10 cellular contexts compared by ENCODE assay signal in genomic region chr12:53225635-53226424, GRCh38. TPM values are rescaled to one million over a fixed set of nuclear protein-coding genes. Genes with fewer than 3 reads are reported as not detected.
DNase-seq lines count a peak whose midpoint lies in the region; ATAC-seq and TF ChIP-seq lines count a peak whose summit lies in the region.
"Had no signal": no experiment of that assay in that cellular context is flagged by ENCODE, and none has a peak within 500 bp of the region (broad histone marks: within the 10 kb centered on the region; RNA-seq: fewer than 3 reads in every experiment).

No MANE protein-coding gene starts in this region.

- H4K8ac ChIP-seq in H9 (replicated peaks; ENCODE audit: insufficient read length, low read depth, low read length) = no peak overlapping the region

- H2BK12ac ChIP-seq in H9 (ENCODE audit: insufficient read length, low read depth, low read length) = no peak overlapping the region

- no CpG with 5 or more reads among the region's 10 CpGs for WGBS in H9 (ENCODE audit: extremely low coverage, insufficient read length, low lambda C conversion rate)
- WGBS in esophagus muscularis mucosa = 83% methylated on average over 10 of the region's 10 CpGs

- H3K18ac ChIP-seq in H9 (ENCODE audit: insufficient read length, low read depth, low read length) = no peak overlapping the region

- intact Hi-C loops in esophagus muscularis mucosa (cut with DNase I) = no loop called here

- no peaks in the 10 kb centered on the region for H3K9me3 Mint-ChIP-seq in H9
- H3K9me3 Mint-ChIP-seq in activated CD4-positive, alpha-beta memory T cell treated with anti-CD3 and anti-CD28 coated beads, Interleukin-2, amount 10 ng/mL, durations not matched to agents 7 days and 5 days = no peaks in the 10 kb centered on the region
- H3K9me3 Mint-ChIP-seq in stimulated activated effector memory CD8-positive, alpha-beta T cell treated with anti-CD3 and anti-CD28 coated beads, Interleukin-12 subunit alpha, Interleukin-12 subunit beta, amount 100 ng/mL, for 72 hours = no peaks in the 10 kb centered on the region

- H3K23ac ChIP-seq in H9 (ENCODE audit: insufficient read length, low read depth, low read length) = no peak overlapping the region

- peaks cover 6% of the 10 kb centered on the region for H3K23me2 ChIP-seq in H9 (ENCODE audit: insufficient read length, low read depth, low read length, poor library complexity, severe bottlenecking)

- peaks cover 28% of the 10 kb centered on the region; the same call in 1 of the 2 replicates for H3K4me1 ChIP-seq in H9 (ENCODE audit: insufficient read depth, low read length)
- peaks cover 32 to 80% (median 78%) of the 10 kb centered on the region in 4 donors for H3K4me1 ChIP-seq in esophagus muscularis mucosa

- H4K91ac ChIP-seq in H9 (ENCODE audit: insufficient read length, low read depth, low read length) = no peak overlapping the region

- H2AFZ ChIP-seq in H9 (ENCODE audit: low read length) = no peak overlapping the region

- no peaks in the 10 kb centered on the region for H3K27me3 ChIP-seq in H9 (ENCODE audit: insufficient read depth, low read length)
- H3K27me3 ChIP-seq in esophagus muscularis mucosa = no peaks in the 10 kb centered on the region

- no peak overlapping the region for H3K14ac ChIP-seq in H9 (ENCODE audit: insufficient read depth, low read length)

- H4K20me1 ChIP-seq in H9 (ENCODE audit: control insufficient read depth, insufficient read depth, insufficient read length) = no peaks in the 10 kb centered on the region

- peaks cover 0 to 25% (median 6%) of the 10 kb centered on the region in 4 donors for H3K36me3 ChIP-seq in esophagus muscularis mucosa

- H4K5ac ChIP-seq in H9 (ENCODE audit: insufficient read length, low read depth, low read length) = no peak overlapping the region

- ATAC-seq in stimulated activated effector memory CD8-positive, alpha-beta T cell treated with anti-CD3 and anti-CD28 coated beads, Interleukin-12 subunit alpha, Interleukin-12 subunit beta, amount 100 ng/mL, for 72 hours = no peak
- ATAC-seq: K562, sciatic nerve had no signal

- no peak overlapping the region for H3K56ac ChIP-seq in H9 (ENCODE audit: insufficient read length, low read depth, low read length)

- no peak overlapping the region for H2BK20ac ChIP-seq in H9 (ENCODE audit: low read depth, low read length, poor library complexity, severe bottlenecking)

- no peak for TF ChIP-seq EP300 in esophagus muscularis mucosa (IDR thresholded peaks at IDR 0.05)

- peaks cover 8 to 17% (median 13%) of the 10 kb centered on the region in 3 experiments; a peak in 6 of 7 replicates for H3K36me3 Mint-ChIP-seq in H9 (ENCODE audit: insufficient read depth in 1 of 3, low read depth in 3 of 3)
- peaks cover 6% of the 10 kb centered on the region for H3K36me3 Mint-ChIP-seq in activated CD4-positive, alpha-beta memory T cell treated with anti-CD3 and anti-CD28 coated beads, Interleukin-2, amount 10 ng/mL, durations not matched to agents 7 days and 5 days (ENCODE audit: low read depth)
- peaks cover 15% of the 10 kb centered on the region for H3K36me3 Mint-ChIP-seq in stimulated activated effector memory CD8-positive, alpha-beta T cell treated with anti-CD3 and anti-CD28 coated beads, Interleukin-12 subunit alpha, Interleukin-12 subunit beta, amount 100 ng/mL, for 72 hours

- H3K79me2 ChIP-seq in H9 (ENCODE audit: insufficient read depth, low read length) = no peaks in the 10 kb centered on the region

- no peak for TF ChIP-seq POLR2A in esophagus muscularis mucosa (IDR thresholded peaks at IDR 0.05; ENCODE audit: low read depth)

- peaks cover 4% of the 10 kb centered on the region for H3K27me3 Mint-ChIP-seq in H9 (ENCODE audit: low read depth)
- H3K27me3 Mint-ChIP-seq in activated CD4-positive, alpha-beta memory T cell treated with anti-CD3 and anti-CD28 coated beads, Interleukin-2, amount 10 ng/mL, durations not matched to agents 7 days and 5 days = no peaks in the 10 kb centered on the region

- no peak overlapping the region for H3K9ac ChIP-seq in H9 (ENCODE audit: extremely low read depth, insufficient read length, low read length)

- H2BK15ac ChIP-seq in H9 (ENCODE audit: low read depth, low read length) = no peak overlapping the region

- peak; percentile 55 for DNase-seq in H9
- DNase-seq in activated CD4-positive, alpha-beta memory T cell treated with anti-CD3 and anti-CD28 coated beads, Interleukin-2, amount 10 ng/mL, durations not matched to agents 7 days and 5 days = no peak
- DNase-seq in esophagus muscularis mucosa (ENCODE audit: extremely low spot score) = no peak
- DNase-seq in stimulated activated effector memory CD8-positive, alpha-beta T cell treated with anti-CD3 and anti-CD28 coated beads, Interleukin-12 subunit alpha, Interleukin-12 subunit beta, amount 100 ng/mL, for 72 hours (ENCODE audit: low spot score in 2 of 2) = no peak
- DNase-seq in activated CD4-positive, CD25-positive, alpha-beta regulatory T cell treated with anti-CD3 and anti-CD28 coated beads, Interleukin-2, amount 50 U/mL, for 72 hours = no peak
- DNase-seq in 8988T = no peak
- no peak for DNase-seq in UCSD-AML1 (lab: John Stamatoyannopoulos, UW; ENCODE audit: unreplicated experiment)
- DNase-seq: NCI-H2171 had no signal

- no peak overlapping the region for H3K4me3 ChIP-seq in esophagus muscularis mucosa
- H3K4me3 ChIP-seq: K562 had no signal

- no peaks in the 10 kb centered on the region for H3K79me1 ChIP-seq in H9 (ENCODE audit: insufficient read depth, low read depth, low read length, poor library complexity, severe bottlenecking)

- CTCF ChIA-PET in activated CD4-positive, alpha-beta memory T cell treated with anti-CD3 and anti-CD28 coated beads, Interleukin-2, amount 10 ng/mL, durations not matched to agents 7 days and 5 days (lab: Charles Lee) = interaction anchor here (1.7 kb wide), 1 partner anchor 12 kb away, joined by 5 read pairs; no protein-coding TSS in a partner anchor

- H3K9me3 ChIP-seq in H9 (ENCODE audit: control insufficient read depth, low read depth, low read length) (no peaks in the 10 kb centered on the region), esophagus muscularis mucosa (no peaks in the 10 kb centered on the region)

- peak overlapping the region in 1 of 2 experiments; percentile 61; a peak in 3 of 5 replicates for H3K4me3 Mint-ChIP-seq in H9
- no peak overlapping the region for H3K4me3 Mint-ChIP-seq in activated CD4-positive, alpha-beta memory T cell treated with anti-CD3 and anti-CD28 coated beads, Interleukin-2, amount 10 ng/mL, durations not matched to agents 7 days and 5 days
- H3K4me3 Mint-ChIP-seq in stimulated activated effector memory CD8-positive, alpha-beta T cell treated with anti-CD3 and anti-CD28 coated beads, Interleukin-12 subunit alpha, Interleukin-12 subunit beta, amount 100 ng/mL, for 72 hours = peak overlapping the region; percentile 94

- no peak overlapping the region for H3T11ph ChIP-seq in H9 (ENCODE audit: low read length)

- H2AK5ac ChIP-seq in H9 (ENCODE audit: insufficient read length, low read length) = no peak overlapping the region

- H2BK120ac ChIP-seq in H9 (ENCODE audit: low read depth, low read length, poor library complexity, severe bottlenecking) = no peak overlapping the region

- H3K27ac Mint-ChIP-seq in H9 = peak overlapping the region; percentile 2 to 53 (median 13); a peak in 6 of 7 replicates
- peak overlapping the region; percentile 9 for H3K27ac Mint-ChIP-seq in activated CD4-positive, alpha-beta memory T cell treated with anti-CD3 and anti-CD28 coated beads, Interleukin-2, amount 10 ng/mL, durations not matched to agents 7 days and 5 days
- H3K27ac Mint-ChIP-seq in stimulated activated effector memory CD8-positive, alpha-beta T cell treated with anti-CD3 and anti-CD28 coated beads, Interleukin-12 subunit alpha, Interleukin-12 subunit beta, amount 100 ng/mL, for 72 hours = peak overlapping the region; percentile 91

- no peak overlapping the region for H2BK5ac ChIP-seq in H9 (ENCODE audit: insufficient read length, low read length)

- H3K4ac ChIP-seq in H9 (ENCODE audit: low read depth, low read length) = no peak overlapping the region

- no peak overlapping the region for H3K4me2 ChIP-seq in H9 (ENCODE audit: insufficient read depth, insufficient read length, low read length)

- TF ChIP-seq CTCF in H9 (conservative IDR thresholded peaks at IDR 0.05) = no peak
- no peak for TF ChIP-seq CTCF in esophagus muscularis mucosa (IDR thresholded peaks at IDR 0.05)

- peaks cover 75 to 77% of the 10 kb centered on the region in 2 experiments for H3K4me1 Mint-ChIP-seq in H9
- H3K4me1 Mint-ChIP-seq in activated CD4-positive, alpha-beta memory T cell treated with anti-CD3 and anti-CD28 coated beads, Interleukin-2, amount 10 ng/mL, durations not matched to agents 7 days and 5 days = peaks cover 64% of the 10 kb centered on the region
- H3K4me1 Mint-ChIP-seq in stimulated activated effector memory CD8-positive, alpha-beta T cell treated with anti-CD3 and anti-CD28 coated beads, Interleukin-12 subunit alpha, Interleukin-12 subunit beta, amount 100 ng/mL, for 72 hours = peaks cover 95% of the 10 kb centered on the region

- POLR2A ChIA-PET in activated CD4-positive, alpha-beta memory T cell treated with anti-CD3 and anti-CD28 coated beads, Interleukin-2, amount 10 ng/mL, durations not matched to agents 7 days and 5 days (lab: Charles Lee) = interaction anchor here (0.7 kb wide), 1 partner anchor 27 kb away, joined by 4 read pairs; no protein-coding TSS in a partner anchor

- H3K27ac ChIP-seq in H9 (ENCODE audit: insufficient read length, low read depth, low read length) = no peak overlapping the region
- peak overlapping the region; percentile 96 to 99 (median 98) for H3K27ac ChIP-seq in esophagus muscularis mucosa (replicated peaks in 1 of 4)

RNA-seq across cellular contexts. Expression of gene RARG, which starts 6.2 kb away (rescaled TPM):
- 42.6 and 43.7 TPM in 2 replicates for total RNA-seq in H9 (2021)
- 10 to 100 TPM; 46.1 to 47.4 TPM for total RNA-seq in activated CD4-positive, alpha-beta memory T cell treated with anti-CD3 and anti-CD28 coated beads, Interleukin-2, amount 10 ng/mL, durations not matched to agents 7 days and 5 days
- total RNA-seq in esophagus muscularis mucosa = 10 to 100 TPM; 10.3 to 26.1 (median 22.9) TPM

RNA-seq across cellular contexts. Expression of gene ITGB7, which starts 18.8 kb away (rescaled TPM):
- 0.26 and 0.39 TPM in 2 replicates for total RNA-seq in H9 (2021)
- total RNA-seq in activated CD4-positive, alpha-beta memory T cell treated with anti-CD3 and anti-CD28 coated beads, Interleukin-2, amount 10 ng/mL, durations not matched to agents 7 days and 5 days = 100 to 1,000 TPM; 780 to 786 TPM
- total RNA-seq in esophagus muscularis mucosa = 1 to 10 TPM; 1.1 to 1.8 (median 1.4) TPM

RNA-seq across cellular contexts. Expression of gene ESPL1, which starts 42.3 kb away (rescaled TPM):
- total RNA-seq in H9 (2021) = 43.2 and 43.3 TPM in 2 replicates
- 10 to 100 TPM; 88.4 to 90.2 TPM for total RNA-seq in activated CD4-positive, alpha-beta memory T cell treated with anti-CD3 and anti-CD28 coated beads, Interleukin-2, amount 10 ng/mL, durations not matched to agents 7 days and 5 days
- total RNA-seq in esophagus muscularis mucosa = 1 to 10 TPM in 1 of 4 donors, under 1 TPM in 3; under 0.01 to 2.0 (median 0.24) TPM

RNA-seq across cellular contexts. Expression of gene CSAD, which starts 45.1 kb away (rescaled TPM):
- total RNA-seq in H9 (2021) = 7.4 and 7.7 TPM in 2 replicates
- total RNA-seq in activated CD4-positive, alpha-beta memory T cell treated with anti-CD3 and anti-CD28 coated beads, Interleukin-2, amount 10 ng/mL, durations not matched to agents 7 days and 5 days = 10 to 100 TPM; 28.6 to 31.0 TPM
- 10 to 100 TPM; 10.8 to 27.8 (median 15.0) TPM for total RNA-seq in esophagus muscularis mucosa

RNA-seq across cellular contexts. Expression of gene ZNF740, which starts 45.3 kb away (rescaled TPM):
- total RNA-seq in H9 (2021) = 41.2 and 47.2 TPM in 2 replicates
- 10 to 100 TPM; 33.7 to 45.5 TPM for total RNA-seq in activated CD4-positive, alpha-beta memory T cell treated with anti-CD3 and anti-CD28 coated beads, Interleukin-2, amount 10 ng/mL, durations not matched to agents 7 days and 5 days
- 10 to 100 TPM; 12.4 to 19.6 (median 15.3) TPM for total RNA-seq in esophagus muscularis mucosa

Comparison
In these comparisons a context has a peak if more than half of its experiments do, and no peak if none do; other contexts are left out.
1. H3K27ac Mint-ChIP-seq: peak in every context shown above with its lines; median percentile 91 in stimulated activated effector memory CD8-positive, alpha-beta T cell treated with anti-CD3 and anti-CD28 coated beads, Interleukin-12 subunit alpha, Interleukin-12 subunit beta, amount 100 ng/mL, for 72 hours; 13 in H9; 9 in activated CD4-positive, alpha-beta memory T cell treated with anti-CD3 and anti-CD28 coated beads, Interleukin-2, amount 10 ng/mL, durations not matched to agents 7 days and 5 days.
2. RNA of gene ITGB7, which starts 18.8 kb away (total RNA-seq): 780 to 786 TPM in activated CD4-positive, alpha-beta memory T cell treated with anti-CD3 and anti-CD28 coated beads, Interleukin-2, amount 10 ng/mL, durations not matched to agents 7 days and 5 days; 1.1 to 1.8 TPM in esophagus muscularis mucosa and 0.26 to 0.39 TPM in H9; every median in the first group is over 100 times any median in the second.
3. RNA of gene ESPL1, which starts 42.3 kb away (total RNA-seq): 88.4 to 90.2 TPM in activated CD4-positive, alpha-beta memory T cell treated with anti-CD3 and anti-CD28 coated beads, Interleukin-2, amount 10 ng/mL, durations not matched to agents 7 days and 5 days and 43.2 to 43.3 TPM in H9; under 0.01 to 2.0 TPM in esophagus muscularis mucosa; every median in the first group is over 10 times any median in the second.